ENCODE assay signal across 8 cellular contexts in the genomic region with DNA sequence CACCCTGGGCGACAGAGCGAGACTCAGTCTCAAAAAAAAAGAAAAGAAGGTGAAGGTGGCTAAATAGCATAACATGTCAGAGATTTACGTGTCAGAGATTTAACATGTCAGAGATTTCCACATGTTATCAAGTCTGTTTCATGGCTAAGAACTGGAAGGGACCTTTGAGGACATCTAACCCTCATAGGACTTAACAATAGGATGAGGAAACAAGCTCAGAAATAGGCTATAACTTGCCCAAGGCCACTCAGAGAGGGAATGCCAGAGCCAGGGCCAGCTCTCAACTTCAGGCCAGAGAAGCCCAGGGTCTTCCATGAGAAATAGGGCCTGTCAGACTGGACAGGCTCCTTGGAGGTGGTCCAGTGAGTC. TPM values are rescaled to one million over a fixed set of nuclear protein-coding genes. Genes with fewer than 3 reads are reported as not detected.
DNase-seq lines count a peak whose midpoint lies in the region; ATAC-seq and TF ChIP-seq lines count a peak whose summit lies in the region.

No MANE protein-coding gene starts in this region.

- no peaks in the 10 kb centered on the region for H3K9me3 ChIP-seq in adrenal gland (replicated peaks in 1 of 3)

- no peaks in the 10 kb centered on the region for H3K9me3 Mint-ChIP-seq in HFFc6

- H3K4me3 ChIP-seq in AG09309 (ENCODE audit: control insufficient read depth, low read depth, low read length) (peak overlapping the region; percentile 63), adrenal gland (peak overlapping the region in 2 of 4 donors; percentile 33 to 42)

- ATAC-seq in left colon = peak; percentile 48

- WGBS in adrenal gland, 4 donors = 79 to 87% (median 85%) methylated on average over 3 of the region's 3 CpGs

- H3K27me3 Mint-ChIP-seq in HFFc6 (ENCODE audit: insufficient read depth) = no peaks in the 10 kb centered on the region; the same call in none of the 2 replicates

- H3K36me3 ChIP-seq in adrenal gland (replicated peaks in 1 of 2) = no peaks in the 10 kb centered on the region

- TF ChIP-seq POLR2A in adrenal gland (IDR thresholded peaks at IDR 0.05) = no peak

- no peaks in the 10 kb centered on the region for H3K36me3 Mint-ChIP-seq in HFFc6 (ENCODE audit: low read depth)

- TF ChIP-seq CTCF in AG09309 (IDR thresholded peaks at IDR 0.05; ENCODE audit: control insufficient read depth, insufficient read depth, low read depth, low read length, missing control alignments) (no peak), HFFc6 (IDR thresholded peaks at IDR 0.05) (no peak), adrenal gland (IDR thresholded peaks at IDR 0.05) (no peak)

- peak overlapping the region; percentile 82 for H3K27ac Mint-ChIP-seq in HFFc6

- DNase-seq in AG09309 (ENCODE audit: low read depth) (no peak), HFFc6 (no peak), adrenal gland (no peak), left colon (no peak), NCI-H2081 treated with DMSO at 0.1 percent for 48 hours (lab: John Stamatoyannopoulos, UW) (no peak), GM03348 (ENCODE audit: low spot score) (no peak)
- no peak for DNase-seq in stimulated activated CD4-positive, alpha-beta T cell treated with anti-CD3 and anti-CD28 coated beads, Interleukin-1b, Interleukin-23, amount 100 ng/mL, for 48 hours

- peak overlapping the region; percentile 93 for H3K4me3 Mint-ChIP-seq in HFFc6

- H3K4me1 Mint-ChIP-seq in HFFc6 (ENCODE audit: low read depth) = peaks cover 14% of the 10 kb centered on the region

- no peaks in the 10 kb centered on the region for H3K27me3 ChIP-seq in adrenal gland

- H3K4me1 ChIP-seq in adrenal gland (replicated peaks in 1 of 2) = peaks cover 0 to 11% of the 10 kb centered on the region in 2 donors

- H3K27ac ChIP-seq in adrenal gland (peak overlapping the region; percentile 65 to 85 (median 78)), temporal lobe (ENCODE audit: low read depth, low read length) (peak overlapping the region; percentile 76)

- intact Hi-C loops in adrenal gland (cut with DNase I) = no loop called here
- intact Hi-C loops in left colon (cut with DNase I, micrococcal nuclease) = no loop called here

RNA-seq across cellular contexts. Expression of gene ZNF629, which starts 26.8 kb away (rescaled TPM):
- total RNA-seq in HFFc6 (2021; fragmentation: NEBNext Ultra II Directional; extraction: Animal tissue kit (Norgen Biotek cat#: 25700)) = 10 to 100 TPM; 19.4 to 21.8 (median 21.0) TPM
- 10 to 100 TPM; 19.5 to 27.0 (median 24.3) TPM for total RNA-seq in adrenal gland
- polyA plus RNA-seq in adrenal gland = 10 to 100 TPM in 2 of 3 donors, 1 to 10 TPM in 1; 7.9 to 14.7 (median 13.6) TPM
- total RNA-seq in left colon = 10 to 100 TPM; 12.3 to 15.2 TPM
- 12.3 TPM for total RNA-seq in temporal lobe

RNA-seq across cellular contexts. Expression of gene RNF40, which starts 51.7 kb away (rescaled TPM):
- total RNA-seq in HFFc6 (2021; fragmentation: NEBNext Ultra II Directional; extraction: Animal tissue kit (Norgen Biotek cat#: 25700)) = 100 to 1,000 TPM in 5 of 6 experiments, 10 to 100 TPM in 1; 98.2 to 120 (median 104) TPM
- total RNA-seq in adrenal gland = 100 to 1,000 TPM in 7 of 8 donors, 10 to 100 TPM in 1; 86.9 to 164 (median 109) TPM
- polyA plus RNA-seq in adrenal gland = 100 to 1,000 TPM; 121 to 143 (median 137) TPM
- total RNA-seq in left colon = 10 to 100 TPM; 82.9 to 99.8 TPM
- 64.4 TPM for total RNA-seq in temporal lobe

RNA-seq across cellular contexts. Expression of gene CFAP119, which starts 51.9 kb away (rescaled TPM):
- total RNA-seq in HFFc6 (2021; fragmentation: NEBNext Ultra II Directional; extraction: Animal tissue kit (Norgen Biotek cat#: 25700)) = 1 to 10 TPM; 4.3 to 7.6 (median 5.1) TPM
- total RNA-seq in adrenal gland = 10 to 100 TPM in 2 of 8 donors, 1 to 10 TPM in 6; 2.3 to 12.8 (median 7.4) TPM
- polyA plus RNA-seq in adrenal gland = 10 to 100 TPM in 2 of 3 donors, 1 to 10 TPM in 1; 6.3 to 37.6 (median 24.6) TPM
- 1 to 10 TPM; 5.9 to 7.8 TPM for total RNA-seq in left colon
- 1.7 TPM for total RNA-seq in temporal lobe
